Comparison of ENCODE assay signal across 1 cellular context in genomic region chr2:105369009-105369408, GRCh38.
TF ChIP-seq lines count a peak whose summit lies in the region.

No MANE protein-coding gene starts in this region.

TF ChIP-seq in IMR-90, 13 proteins besides CTCF, POLR2A, EP300 and RAD21:
- TF ChIP-seq MAFK (IDR thresholded peaks at IDR 0.05; ENCODE audit: low read depth, low read length), result no peak
- no peak for TF ChIP-seq BHLHE40 (IDR thresholded peaks at IDR 0.05; ENCODE audit: low read depth, low read length)
- no peak for TF ChIP-seq SMC3 (IDR thresholded peaks at IDR 0.05; ENCODE audit: low read depth, low read length)
- TF ChIP-seq FOS (IDR thresholded peaks at IDR 0.05; ENCODE audit: low read depth, low read length), result no peak
- TF ChIP-seq RCOR1 (IDR thresholded peaks at IDR 0.05; ENCODE audit: insufficient replicate concordance, low read length), result no peak
- no peak for TF ChIP-seq RFX5 (IDR thresholded peaks at IDR 0.05; ENCODE audit: low read depth, low read length)
- TF ChIP-seq CEBPB (IDR thresholded peaks at IDR 0.05; ENCODE audit: low read depth, low read length), result no peak
- TF ChIP-seq NFE2L2 (IDR thresholded peaks at IDR 0.05; ENCODE audit: low read depth, low read length), result no peak
- no peak for TF ChIP-seq CHD1 (IDR thresholded peaks at IDR 0.05; ENCODE audit: low read depth, low read length)
- no peak for TF ChIP-seq ELK1 (IDR thresholded peaks at IDR 0.05; ENCODE audit: borderline replicate concordance, low read depth, low read length)
- no peak for TF ChIP-seq USF2 (IDR thresholded peaks at IDR 0.05; ENCODE audit: low read depth, low read length)
